In the genomic region with DNA sequence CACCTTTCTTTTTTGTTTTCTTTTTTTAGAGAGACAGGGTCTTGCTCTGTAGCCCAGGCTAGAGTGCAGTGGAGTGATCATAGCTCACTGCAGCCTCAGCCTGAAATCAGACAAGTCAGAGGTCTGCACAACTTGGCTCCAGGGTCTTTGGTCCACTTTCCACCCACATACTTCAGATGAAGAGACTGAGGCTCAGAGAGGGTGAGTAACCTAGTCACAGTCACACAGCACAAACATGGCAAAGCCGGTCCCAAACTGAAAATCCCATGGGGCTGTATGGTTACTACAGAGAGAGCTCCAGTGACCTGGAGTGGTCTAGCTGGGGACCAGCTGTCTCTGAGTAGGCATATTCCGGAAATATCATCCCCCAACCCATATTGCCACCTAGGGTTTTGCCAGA, we compare ENCODE assay signal across 2 cellular contexts.
A peak's percentile ranks its signal among the peaks of the same experiment; 100 is the strongest.
TF ChIP-seq lines count a peak whose summit lies in the region.

No MANE protein-coding gene starts in this region.

TF ChIP-seq in HEK293, 187 proteins besides CTCF, POLR2A, EP300 and RAD21:
- peak; percentile 82 for TF ChIP-seq ZNF768 (tag by site-specific recombination; IDR thresholded peaks at IDR 0.05)
- no peak for TF ChIP-seq ZNF548 (tag by site-specific recombination; IDR thresholded peaks at IDR 0.05)
- TF ChIP-seq, protein P1, sequence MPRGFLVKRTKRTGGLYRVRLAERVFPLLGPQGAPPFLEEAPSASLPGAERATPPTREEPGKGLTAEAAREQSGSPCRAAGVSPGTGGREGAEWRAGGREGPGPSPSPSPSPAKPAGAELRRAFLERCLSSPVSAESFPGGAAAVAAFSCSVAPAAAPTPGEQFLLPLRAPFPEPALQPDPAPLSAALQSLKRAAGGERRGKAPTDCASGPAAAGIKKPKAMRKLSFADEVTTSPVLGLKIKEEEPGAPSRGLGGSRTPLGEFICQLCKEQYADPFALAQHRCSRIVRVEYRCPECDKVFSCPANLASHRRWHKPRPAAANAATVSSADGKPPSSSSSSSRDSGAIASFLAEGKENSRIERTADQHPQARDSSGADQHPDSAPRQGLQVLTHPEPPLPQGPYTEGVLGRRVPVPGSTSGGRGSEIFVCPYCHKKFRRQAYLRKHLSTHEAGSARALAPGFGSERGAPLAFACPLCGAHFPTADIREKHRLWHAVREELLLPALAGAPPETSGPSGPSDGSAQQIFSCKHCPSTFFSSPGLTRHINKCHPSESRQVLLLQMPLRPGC (tag by site-specific recombination; IDR thresholded peaks at IDR 0.05), result no peak

TF ChIP-seq in K562, 482 proteins besides CTCF, POLR2A, EP300 and RAD21:
- TF ChIP-seq XRCC4 (IDR thresholded peaks at IDR 0.05; ENCODE audit: extremely low read depth, insufficient read depth, insufficient read length), result no peak
- TF ChIP-seq TGIF2 (CRISPR knock-in tag; IDR thresholded peaks at IDR 0.05), result no peak
- TF ChIP-seq, protein P2, sequence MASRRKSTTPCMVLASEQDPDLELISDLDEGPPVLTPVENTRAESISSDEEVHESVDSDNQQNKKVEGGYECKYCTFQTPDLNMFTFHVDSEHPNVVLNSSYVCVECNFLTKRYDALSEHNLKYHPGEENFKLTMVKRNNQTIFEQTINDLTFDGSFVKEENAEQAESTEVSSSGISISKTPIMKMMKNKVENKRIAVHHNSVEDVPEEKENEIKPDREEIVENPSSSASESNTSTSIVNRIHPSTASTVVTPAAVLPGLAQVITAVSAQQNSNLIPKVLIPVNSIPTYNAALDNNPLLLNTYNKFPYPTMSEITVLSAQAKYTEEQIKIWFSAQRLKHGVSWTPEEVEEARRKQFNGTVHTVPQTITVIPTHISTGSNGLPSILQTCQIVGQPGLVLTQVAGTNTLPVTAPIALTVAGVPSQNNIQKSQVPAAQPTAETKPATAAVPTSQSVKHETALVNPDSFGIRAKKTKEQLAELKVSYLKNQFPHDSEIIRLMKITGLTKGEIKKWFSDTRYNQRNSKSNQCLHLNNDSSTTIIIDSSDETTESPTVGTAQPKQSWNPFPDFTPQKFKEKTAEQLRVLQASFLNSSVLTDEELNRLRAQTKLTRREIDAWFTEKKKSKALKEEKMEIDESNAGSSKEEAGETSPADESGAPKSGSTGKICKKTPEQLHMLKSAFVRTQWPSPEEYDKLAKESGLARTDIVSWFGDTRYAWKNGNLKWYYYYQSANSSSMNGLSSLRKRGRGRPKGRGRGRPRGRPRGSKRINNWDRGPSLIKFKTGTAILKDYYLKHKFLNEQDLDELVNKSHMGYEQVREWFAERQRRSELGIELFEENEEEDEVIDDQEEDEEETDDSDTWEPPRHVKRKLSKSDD (conservative IDR thresholded peaks at IDR 0.05; ENCODE audit: low read length), result no peak
- TF ChIP-seq KDM2B (CRISPR knock-in tag; IDR thresholded peaks at IDR 0.05), result no peak
- no peak for TF ChIP-seq ZNF436 (CRISPR knock-in tag; IDR thresholded peaks at IDR 0.05)
- no peak for TF ChIP-seq KLF1 (tag; IDR thresholded peaks at IDR 0.05)
- no peak for TF ChIP-seq MEF2D (tag; conservative IDR thresholded peaks at IDR 0.05; ENCODE audit: low read depth)
- 0 out of 2 replicates have a peak, but pooled peaks have one; percentile 54 for TF ChIP-seq SMARCA5 (IDR thresholded peaks at IDR 0.05)
- TF ChIP-seq GATAD2B (IDR thresholded peaks at IDR 0.05; ENCODE audit: borderline replicate concordance), result no peak
- no peak for TF ChIP-seq GTF2A2 (tag; IDR thresholded peaks at IDR 0.05)
- TF ChIP-seq RNF219 (CRISPR knock-in tag; IDR thresholded peaks at IDR 0.05), result no peak
- TF ChIP-seq GATA2 (CRISPR knock-in tag; IDR thresholded peaks at IDR 0.05), result no peak
- no peak for TF ChIP-seq NCOA6 (IDR thresholded peaks at IDR 0.05)
- no peak for TF ChIP-seq PCBP1 (IDR thresholded peaks at IDR 0.05; ENCODE audit: low read depth, low read length, poor library complexity, severe bottlenecking)
- TF ChIP-seq KDM1A (IDR thresholded peaks at IDR 0.05), result peak in 1 of 2 experiments; percentile 62; a peak in 2 of 4 replicates
- peak; percentile 90 for TF ChIP-seq BCOR (IDR thresholded peaks at IDR 0.05)
- no peak for TF ChIP-seq ETV5 (CRISPR knock-in tag; IDR thresholded peaks at IDR 0.05; ENCODE audit: low read depth)
- TF ChIP-seq TBL1XR1 (IDR thresholded peaks at IDR 0.05; ENCODE audit: low read length in 2 of 2), result no peak
- TF ChIP-seq U2AF2 (optimal IDR thresholded peaks at IDR 0.05; ENCODE audit: low read depth, low read length), result no peak
- no peak for TF ChIP-seq FOXP1 (CRISPR knock-in tag; IDR thresholded peaks at IDR 0.05)
- TF ChIP-seq, protein P3, sequence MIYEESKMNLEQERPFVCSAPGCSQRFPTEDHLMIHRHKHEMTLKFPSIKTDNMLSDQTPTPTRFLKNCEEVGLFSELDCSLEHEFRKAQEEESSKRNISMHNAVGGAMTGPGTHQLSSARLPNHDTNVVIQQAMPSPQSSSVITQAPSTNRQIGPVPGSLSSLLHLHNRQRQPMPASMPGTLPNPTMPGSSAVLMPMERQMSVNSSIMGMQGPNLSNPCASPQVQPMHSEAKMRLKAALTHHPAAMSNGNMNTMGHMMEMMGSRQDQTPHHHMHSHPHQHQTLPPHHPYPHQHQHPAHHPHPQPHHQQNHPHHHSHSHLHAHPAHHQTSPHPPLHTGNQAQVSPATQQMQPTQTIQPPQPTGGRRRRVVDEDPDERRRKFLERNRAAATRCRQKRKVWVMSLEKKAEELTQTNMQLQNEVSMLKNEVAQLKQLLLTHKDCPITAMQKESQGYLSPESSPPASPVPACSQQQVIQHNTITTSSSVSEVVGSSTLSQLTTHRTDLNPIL (CRISPR knock-in tag; IDR thresholded peaks at IDR 0.05), result no peak
- TF ChIP-seq CBFA2T2 (conservative IDR thresholded peaks at IDR 0.05), result no peak
- TF ChIP-seq ZFP36 (IDR thresholded peaks at IDR 0.05; ENCODE audit: low read depth, low read length, partially characterized antibody), result peak; percentile 81
- TF ChIP-seq RCOR1 (IDR thresholded peaks at IDR 0.05; ENCODE audit: borderline replicate concordance in 1 of 2, low read depth in 2 of 2, low read length in 2 of 2), result 0 out of 4 replicates have a peak, but pooled peaks of 1 of the 2 experiments have one; percentile 40
- TF ChIP-seq PTBP1 (IDR thresholded peaks at IDR 0.05; ENCODE audit: low read depth, low read length), result 0 out of 2 replicates have a peak, but pooled peaks have one; percentile 43
- TF ChIP-seq ELF2 (CRISPR knock-in tag; IDR thresholded peaks at IDR 0.05), result no peak
- TF ChIP-seq ZNF121 (CRISPR knock-in tag; conservative IDR thresholded peaks at IDR 0.05), result peak; percentile 32; the same call in 1 of the 2 replicates
- TF ChIP-seq XRCC3 (IDR thresholded peaks at IDR 0.05), result no peak
- TF ChIP-seq BACH1 (tag; IDR thresholded peaks at IDR 0.05), result no peak
- no peak for TF ChIP-seq SPI1 (IDR thresholded peaks at IDR 0.05; ENCODE audit: borderline replicate concordance, low read depth, low read length)
- TF ChIP-seq, protein P4, sequence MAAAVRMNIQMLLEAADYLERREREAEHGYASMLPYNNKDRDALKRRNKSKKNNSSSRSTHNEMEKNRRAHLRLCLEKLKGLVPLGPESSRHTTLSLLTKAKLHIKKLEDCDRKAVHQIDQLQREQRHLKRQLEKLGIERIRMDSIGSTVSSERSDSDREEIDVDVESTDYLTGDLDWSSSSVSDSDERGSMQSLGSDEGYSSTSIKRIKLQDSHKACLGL (CRISPR knock-in tag; IDR thresholded peaks at IDR 0.05; ENCODE audit: borderline replicate concordance, poor library complexity, severe bottlenecking), result no peak
- TF ChIP-seq CAMTA2 (CRISPR knock-in tag; conservative IDR thresholded peaks at IDR 0.05), result no peak
- TF ChIP-seq, protein P5, sequence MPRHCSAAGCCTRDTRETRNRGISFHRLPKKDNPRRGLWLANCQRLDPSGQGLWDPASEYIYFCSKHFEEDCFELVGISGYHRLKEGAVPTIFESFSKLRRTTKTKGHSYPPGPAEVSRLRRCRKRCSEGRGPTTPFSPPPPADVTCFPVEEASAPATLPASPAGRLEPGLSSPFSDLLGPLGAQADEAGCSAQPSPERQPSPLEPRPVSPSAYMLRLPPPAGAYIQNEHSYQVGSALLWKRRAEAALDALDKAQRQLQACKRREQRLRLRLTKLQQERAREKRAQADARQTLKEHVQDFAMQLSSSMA (CRISPR knock-in tag; IDR thresholded peaks at IDR 0.05), result no peak
- no peak for TF ChIP-seq CBFA2T3 (IDR thresholded peaks at IDR 0.05)
- no peak for TF ChIP-seq ZC3H4 (CRISPR knock-in tag; IDR thresholded peaks at IDR 0.05; ENCODE audit: borderline replicate concordance)
- TF ChIP-seq DNMT1 (IDR thresholded peaks at IDR 0.05), result no peak
- TF ChIP-seq RBM25 (IDR thresholded peaks at IDR 0.05; ENCODE audit: low read depth, low read length, severe bottlenecking), result peak; percentile 92
- TF ChIP-seq, protein P6, sequence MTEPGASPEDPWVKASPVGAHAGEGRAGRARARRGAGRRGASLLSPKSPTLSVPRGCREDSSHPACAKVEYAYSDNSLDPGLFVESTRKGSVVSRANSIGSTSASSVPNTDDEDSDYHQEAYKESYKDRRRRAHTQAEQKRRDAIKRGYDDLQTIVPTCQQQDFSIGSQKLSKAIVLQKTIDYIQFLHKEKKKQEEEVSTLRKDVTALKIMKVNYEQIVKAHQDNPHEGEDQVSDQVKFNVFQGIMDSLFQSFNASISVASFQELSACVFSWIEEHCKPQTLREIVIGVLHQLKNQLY (CRISPR knock-in tag; conservative IDR thresholded peaks at IDR 0.05), result no peak
- TF ChIP-seq ZNF354B (CRISPR knock-in tag; IDR thresholded peaks at IDR 0.05), result no peak
- TF ChIP-seq ZNF408 (CRISPR knock-in tag; IDR thresholded peaks at IDR 0.05; ENCODE audit: low read depth), result no peak
- no peak for TF ChIP-seq KAT7 (CRISPR knock-in tag; IDR thresholded peaks at IDR 0.05; ENCODE audit: borderline replicate concordance)
